Comparison of ENCODE assay signal across 11 cellular contexts in the genomic region with DNA sequence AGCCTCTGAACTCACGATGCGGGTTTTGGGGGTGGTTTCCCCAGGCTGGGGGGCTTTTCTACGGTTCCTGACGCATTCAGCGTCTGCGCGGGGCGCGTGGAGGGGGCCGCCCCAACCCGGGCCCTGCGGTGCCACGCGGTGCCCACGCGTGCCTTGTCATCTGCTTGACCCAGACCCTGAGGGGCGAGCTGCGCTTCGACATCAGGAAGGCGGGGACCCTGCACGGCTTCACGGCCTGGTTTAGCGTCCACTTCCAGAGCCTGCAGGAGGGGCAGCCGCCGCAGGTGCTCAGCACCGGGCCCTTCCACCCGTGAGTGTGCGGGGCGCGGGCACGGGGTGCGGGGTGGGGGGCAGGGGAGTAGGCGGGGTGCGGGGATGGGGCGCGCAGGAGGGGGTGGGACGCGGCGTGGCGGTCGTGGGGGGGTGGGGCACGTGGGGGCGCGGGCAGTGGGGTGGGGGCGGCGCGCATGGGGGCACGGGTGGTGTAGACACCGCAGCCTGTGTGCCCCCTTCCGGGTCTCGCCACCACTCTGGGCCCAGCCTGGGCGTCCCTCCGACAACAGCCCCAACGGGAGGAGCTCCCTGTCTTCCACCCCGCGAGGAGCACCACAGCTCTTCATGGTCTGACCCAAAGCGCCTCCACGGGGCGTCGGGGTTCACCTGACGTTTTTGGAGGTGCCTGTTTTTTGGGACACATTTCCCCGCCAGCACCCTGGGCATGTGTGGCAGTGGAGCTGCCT. TPM values are rescaled to one million over a fixed set of nuclear protein-coding genes. Genes with fewer than 3 reads are reported as not detected.
A peak's percentile ranks its signal among the peaks of the same experiment; 100 is the strongest.
DNase-seq lines count a peak whose midpoint lies in the region; ATAC-seq and TF ChIP-seq lines count a peak whose summit lies in the region.
"Had no signal": no experiment of that assay in that cellular context is flagged by ENCODE, and none has a peak within 500 bp of the region (broad histone marks: within the 10 kb centered on the region; RNA-seq: fewer than 3 reads in every experiment).

No MANE protein-coding gene starts in this region.

- H3K4me2 ChIP-seq in GM23338, result peak overlapping the region; percentile 80

- peaks cover 4% of the 10 kb centered on the region; the same call in 1 of the 2 replicates for H4K20me1 ChIP-seq in GM23338 (replicated peaks; ENCODE audit: insufficient read depth)

- no peaks in the 10 kb centered on the region for H3K9me3 ChIP-seq in iPS-18c (ENCODE audit: control insufficient read depth, insufficient read depth, low read length)

- peaks cover 3% of the 10 kb centered on the region for H3K36me3 Mint-ChIP-seq in GM23338 (ENCODE audit: low read depth)
- H3K36me3 Mint-ChIP-seq in activated naive CD8-positive, alpha-beta T cell treated with anti-CD3 and anti-CD28 coated beads, Interleukin-2, amount 50 U/mL, for 24 hours (ENCODE audit: low read depth), result peaks cover 9% of the 10 kb centered on the region

- no peak overlapping the region for H3K27ac Mint-ChIP-seq in GM23338
- H3K27ac Mint-ChIP-seq in activated naive CD8-positive, alpha-beta T cell treated with anti-CD3 and anti-CD28 coated beads, Interleukin-2, amount 50 U/mL, for 24 hours, result no peak overlapping the region

- H3K9me3 Mint-ChIP-seq in GM23338, result no peaks in the 10 kb centered on the region
- no peaks in the 10 kb centered on the region for H3K9me3 Mint-ChIP-seq in activated naive CD8-positive, alpha-beta T cell treated with anti-CD3 and anti-CD28 coated beads, Interleukin-2, amount 50 U/mL, for 24 hours

- H3K27me3 ChIP-seq in GM23338 (ENCODE audit: insufficient read depth), result peaks cover 4% of the 10 kb centered on the region; the same call in 1 of the 2 replicates

- H3F3A ChIP-seq in GM23338 (replicated peaks; ENCODE audit: low read depth), result no peaks in the 10 kb centered on the region

- H2AFZ ChIP-seq in GM23338, result peak overlapping the region; percentile 60; the same call in 1 of the 2 replicates

- H3K4me3 ChIP-seq in GM23338, result peak overlapping the region; percentile 56
- H3K4me3 ChIP-seq in iPS-18c (ENCODE audit: insufficient read depth, low read depth, low read length), result peak overlapping the region; percentile 20; the same call in 1 of the 2 replicates

- TF ChIP-seq CTCF in GM23338 (conservative IDR thresholded peaks at IDR 0.05; ENCODE audit: low read depth in 2 of 2), result no peak

- H3K27me3 Mint-ChIP-seq in GM23338 (ENCODE audit: insufficient read depth, low read depth, poor library complexity), result peaks cover 8% of the 10 kb centered on the region
- no peaks in the 10 kb centered on the region for H3K27me3 Mint-ChIP-seq in activated naive CD8-positive, alpha-beta T cell treated with anti-CD3 and anti-CD28 coated beads, Interleukin-2, amount 50 U/mL, for 24 hours

- no peaks in the 10 kb centered on the region for H3K4me1 ChIP-seq in GM23338 (ENCODE audit: insufficient read depth)

- H3K27ac ChIP-seq in GM23338 (ENCODE audit: low read depth), result no peak overlapping the region

- no peaks in the 10 kb centered on the region for H3K9me2 ChIP-seq in GM23338 (ENCODE audit: insufficient read depth)

- H3K79me2 ChIP-seq in GM23338 (replicated peaks; ENCODE audit: insufficient read depth), result no peaks in the 10 kb centered on the region

- H3K4me1 Mint-ChIP-seq in GM23338, result 0 out of 3 replicates have a peak, but pooled peaks cover 2% of the 10 kb centered on the region
- peaks cover 21% of the 10 kb centered on the region for H3K4me1 Mint-ChIP-seq in activated naive CD8-positive, alpha-beta T cell treated with anti-CD3 and anti-CD28 coated beads, Interleukin-2, amount 50 U/mL, for 24 hours

- peak overlapping the region; percentile 57; the same call in 2 of the 3 replicates for H3K4me3 Mint-ChIP-seq in GM23338
- H3K4me3 Mint-ChIP-seq in activated naive CD8-positive, alpha-beta T cell treated with anti-CD3 and anti-CD28 coated beads, Interleukin-2, amount 50 U/mL, for 24 hours, result peak overlapping the region; percentile 52

- DNase-seq in GM23338 (ENCODE audit: low spot score) (peak; percentile 35), dedifferentiated amniotic fluid mesenchymal stem cell (ENCODE audit: extremely low spot score) (no peak), NCI-H1417 treated with DMSO at 0.1 percent for 48 hours (lab: John Stamatoyannopoulos, UW) (no peak), MV-4-11 (lab: John Stamatoyannopoulos, UW) (no peak), glomerular visceral epithelial cell (ENCODE audit: extremely low spot score) (no peak)
- no peak for DNase-seq in activated naive CD8-positive, alpha-beta T cell treated with anti-CD3 and anti-CD28 coated beads, Interleukin-2, amount 50 U/mL, for 24 hours
- DNase-seq in stimulated activated naive CD8-positive, alpha-beta T cell treated with anti-CD3 and anti-CD28 coated beads, Interleukin-15, Interleukin-2, amounts not matched to agents 100 U/mL and 50 U/mL, for 24 hours, result peak; percentile 18
- DNase-seq: DND-41, NCI-H2171 had no signal

- ATAC-seq in GM23338, result peak; percentile 52
- ATAC-seq in activated naive CD8-positive, alpha-beta T cell treated with anti-CD3 and anti-CD28 coated beads, Interleukin-2, amount 50 U/mL, for 24 hours, result no peak
- no peak for ATAC-seq in stimulated activated naive CD8-positive, alpha-beta T cell treated with anti-CD3 and anti-CD28 coated beads, Interleukin-15, Interleukin-2, amounts not matched to agents 100 U/mL and 50 U/mL, for 24 hours

- no peaks in the 10 kb centered on the region for H3K36me3 ChIP-seq in GM23338 (ENCODE audit: insufficient read depth)

TF ChIP-seq in GM23338, 12 proteins besides CTCF, POLR2A, EP300 and RAD21 (continues in another document):
- TF ChIP-seq STAT1 (IDR thresholded peaks at IDR 0.05; ENCODE audit: unreplicated experiment) (no peak), JUNB (IDR thresholded peaks at IDR 0.05; ENCODE audit: unreplicated experiment) (no peak), CREB1 (CRISPR knock-in tag; IDR thresholded peaks at IDR 0.05; ENCODE audit: low read depth) (no peak), ZNF114 (CRISPR knock-in tag; IDR thresholded peaks at IDR 0.05) (no peak), EZH2 (IDR thresholded peaks at IDR 0.05; ENCODE audit: low read depth, unreplicated experiment) (no peak), EZH2phosphoT487 (IDR thresholded peaks at IDR 0.05; ENCODE audit: unreplicated experiment) (no peak), NANOG (IDR thresholded peaks at IDR 0.05; ENCODE audit: borderline replicate concordance) (no peak), POLR2AphosphoS5 (IDR thresholded peaks at IDR 0.05; ENCODE audit: low read depth) (no peak)
- TF ChIP-seq, protein P1, sequence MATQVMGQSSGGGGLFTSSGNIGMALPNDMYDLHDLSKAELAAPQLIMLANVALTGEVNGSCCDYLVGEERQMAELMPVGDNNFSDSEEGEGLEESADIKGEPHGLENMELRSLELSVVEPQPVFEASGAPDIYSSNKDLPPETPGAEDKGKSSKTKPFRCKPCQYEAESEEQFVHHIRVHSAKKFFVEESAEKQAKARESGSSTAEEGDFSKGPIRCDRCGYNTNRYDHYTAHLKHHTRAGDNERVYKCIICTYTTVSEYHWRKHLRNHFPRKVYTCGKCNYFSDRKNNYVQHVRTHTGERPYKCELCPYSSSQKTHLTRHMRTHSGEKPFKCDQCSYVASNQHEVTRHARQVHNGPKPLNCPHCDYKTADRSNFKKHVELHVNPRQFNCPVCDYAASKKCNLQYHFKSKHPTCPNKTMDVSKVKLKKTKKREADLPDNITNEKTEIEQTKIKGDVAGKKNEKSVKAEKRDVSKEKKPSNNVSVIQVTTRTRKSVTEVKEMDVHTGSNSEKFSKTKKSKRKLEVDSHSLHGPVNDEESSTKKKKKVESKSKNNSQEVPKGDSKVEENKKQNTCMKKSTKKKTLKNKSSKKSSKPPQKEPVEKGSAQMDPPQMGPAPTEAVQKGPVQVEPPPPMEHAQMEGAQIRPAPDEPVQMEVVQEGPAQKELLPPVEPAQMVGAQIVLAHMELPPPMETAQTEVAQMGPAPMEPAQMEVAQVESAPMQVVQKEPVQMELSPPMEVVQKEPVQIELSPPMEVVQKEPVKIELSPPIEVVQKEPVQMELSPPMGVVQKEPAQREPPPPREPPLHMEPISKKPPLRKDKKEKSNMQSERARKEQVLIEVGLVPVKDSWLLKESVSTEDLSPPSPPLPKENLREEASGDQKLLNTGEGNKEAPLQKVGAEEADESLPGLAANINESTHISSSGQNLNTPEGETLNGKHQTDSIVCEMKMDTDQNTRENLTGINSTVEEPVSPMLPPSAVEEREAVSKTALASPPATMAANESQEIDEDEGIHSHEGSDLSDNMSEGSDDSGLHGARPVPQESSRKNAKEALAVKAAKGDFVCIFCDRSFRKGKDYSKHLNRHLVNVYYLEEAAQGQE (IDR thresholded peaks at IDR 0.05; ENCODE audit: unreplicated experiment), result no peak
- TF ChIP-seq, protein P2, sequence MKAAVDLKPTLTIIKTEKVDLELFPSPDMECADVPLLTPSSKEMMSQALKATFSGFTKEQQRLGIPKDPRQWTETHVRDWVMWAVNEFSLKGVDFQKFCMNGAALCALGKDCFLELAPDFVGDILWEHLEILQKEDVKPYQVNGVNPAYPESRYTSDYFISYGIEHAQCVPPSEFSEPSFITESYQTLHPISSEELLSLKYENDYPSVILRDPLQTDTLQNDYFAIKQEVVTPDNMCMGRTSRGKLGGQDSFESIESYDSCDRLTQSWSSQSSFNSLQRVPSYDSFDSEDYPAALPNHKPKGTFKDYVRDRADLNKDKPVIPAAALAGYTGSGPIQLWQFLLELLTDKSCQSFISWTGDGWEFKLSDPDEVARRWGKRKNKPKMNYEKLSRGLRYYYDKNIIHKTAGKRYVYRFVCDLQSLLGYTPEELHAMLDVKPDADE (IDR thresholded peaks at IDR 0.05), result no peak

RNA-seq across cellular contexts. Expression of a gene that starts 26.3 kb away (rescaled TPM):
- 56.9 and 65.1 TPM in 2 replicates for total RNA-seq in GM23338 (2014; rRNA removed; shearing (Covaris generic))
- polyA plus RNA-seq in GM23338 (2016; fragmentation: Nextera tagmentation; extraction: Ambion mirVana), result 43.2 and 51.9 TPM in 2 replicates

RNA-seq across cellular contexts. Expression of a gene that starts 56.9 kb away (rescaled TPM):
- total RNA-seq in GM23338 (2014; rRNA removed; shearing (Covaris generic)), result 0.23 and 1.5 TPM in 2 replicates
- polyA plus RNA-seq in GM23338 (2016; fragmentation: Nextera tagmentation; extraction: Ambion mirVana), result 0.96 and 0.97 TPM in 2 replicates
- total RNA-seq: epithelial cell of proximal tubule had no signal

Comparison
In these comparisons a context has a peak if more than half of its experiments do, and no peak if none do; other contexts are left out.
1. DNase-seq: peak in GM23338 (single experiment) and stimulated activated naive CD8-positive, alpha-beta T cell treated with anti-CD3 and anti-CD28 coated beads, Interleukin-15, Interleukin-2, amounts not matched to agents 100 U/mL and 50 U/mL, for 24 hours (single experiment); none in activated naive CD8-positive, alpha-beta T cell treated with anti-CD3 and anti-CD28 coated beads, Interleukin-2, amount 50 U/mL, for 24 hours (single experiment), dedifferentiated amniotic fluid mesenchymal stem cell (single experiment), NCI-H1417 treated with DMSO at 0.1 percent for 48 hours (single experiment), MV-4-11 (single experiment) and glomerular visceral epithelial cell (single experiment).